ENCODE assay signal across 18 cellular contexts in the genomic region with DNA sequence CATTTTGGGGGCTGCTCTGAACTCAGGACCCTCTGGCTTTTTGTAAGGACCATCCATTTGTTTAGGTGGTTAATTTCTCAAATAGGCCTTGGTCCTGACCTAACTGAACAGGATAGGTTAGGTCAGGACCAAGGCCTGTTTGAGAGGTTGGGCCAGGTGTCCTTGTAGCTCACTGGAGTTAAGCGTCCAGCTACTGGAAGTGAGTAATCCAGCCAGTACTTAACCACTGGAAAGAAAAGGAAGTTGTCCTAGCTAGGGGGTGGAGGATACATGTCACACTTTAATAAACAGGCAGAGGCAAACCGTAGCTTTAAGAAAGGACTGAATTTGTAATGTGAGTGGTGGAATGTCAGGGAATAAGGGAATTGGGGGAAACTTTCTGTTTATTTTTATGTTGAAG.
A peak's percentile ranks its signal among the peaks of the same experiment; 100 is the strongest.
DNase-seq lines count a peak whose midpoint lies in the region; FAIRE-seq and TF ChIP-seq lines count a peak whose summit lies in the region.
"Had no signal": no experiment of that assay in that cellular context is flagged by ENCODE, and none has a peak within 500 bp of the region (broad histone marks: within the 10 kb centered on the region; RNA-seq: fewer than 3 reads in every experiment).

No MANE protein-coding gene starts in this region.

- CTCF ChIA-PET in mammary epithelial cell (lab: Charles Lee; ENCODE audit: low non-redundant PET), result no interaction called here

- peak; percentile 78 for FAIRE-seq in keratinocyte (lab: Jason Lieb, UNC)

- H3K9me2 ChIP-seq in Karpas-422 (replicated peaks; ENCODE audit: insufficient read depth, low read length), result no peaks in the 10 kb centered on the region

- intact Hi-C loops in mammary epithelial cell (cut with micrococcal nuclease), result no loop called here
- intact Hi-C loops in CD14-positive monocyte (cut with micrococcal nuclease), result no loop called here
- intact Hi-C loops in tibial artery (cut with DNase I; ENCODE audit: low total_unique reads), result no loop called here

- H3K4me3 Mint-ChIP-seq in CD14-positive monocyte, result no peak overlapping the region
- H3K4me3 Mint-ChIP-seq: activated naive CD8-positive, alpha-beta T cell treated with anti-CD3 and anti-CD28 coated beads, Interleukin-2, amount 10 ng/mL, durations not matched to agents 7 days and 5 days; dendritic cell treated with granulocyte-macrophage colony-stimulating factor and Interleukin-4, amounts not matched to agents 40 ng/mL and 50 ng/mL, for 4 days had no signal

- H3K9me1 ChIP-seq in keratinocyte (ENCODE audit: control insufficient read depth, extremely low read depth, insufficient read depth, low read length), result no peaks in the 10 kb centered on the region

- H3K27ac ChIP-seq in mammary epithelial cell (ENCODE audit: insufficient read depth, low read depth, low read length) (no peak overlapping the region), keratinocyte (ENCODE audit: control insufficient read depth, insufficient read depth, low read length) (no peak overlapping the region), tibial artery (no peak overlapping the region), Karpas-422 (ENCODE audit: low read length) (no peak overlapping the region)
- H3K27ac ChIP-seq: psoas muscle, tibial nerve had no signal

- H3K4me3 ChIP-seq in mammary epithelial cell (replicated peaks in 1 of 3; ENCODE audit: insufficient read depth in 1 of 3, low read depth in 2 of 3, low read length in 3 of 3) (no peak overlapping the region), keratinocyte (ENCODE audit: control insufficient read depth in 2 of 3, extremely low read depth in 1 of 3, insufficient read depth in 2 of 3, low read depth in 1 of 3, low read length in 3 of 3) (no peak overlapping the region), tibial artery (no peak overlapping the region), Karpas-422 (ENCODE audit: low read length) (no peak overlapping the region)
- H3K4me3 ChIP-seq: psoas muscle, tibial nerve had no signal

- no peak overlapping the region for H3K9ac ChIP-seq in mammary epithelial cell (ENCODE audit: insufficient read depth, low read length)
- H3K9ac ChIP-seq in keratinocyte (ENCODE audit: control insufficient read depth, extremely low read depth, insufficient read depth, low read length), result no peak overlapping the region
- H3K9ac ChIP-seq in Karpas-422 (ENCODE audit: low read length), result no peak overlapping the region

- H3K4me2 ChIP-seq in mammary epithelial cell (ENCODE audit: insufficient read depth, low read depth, low read length) (no peak overlapping the region), keratinocyte (ENCODE audit: control insufficient read depth, extremely low read depth, insufficient read depth, low read depth, low read length) (no peak overlapping the region), Karpas-422 (ENCODE audit: low read depth, low read length, poor library complexity, severe bottlenecking) (no peak overlapping the region)

- H3K79me2 ChIP-seq in mammary epithelial cell (ENCODE audit: insufficient read depth, low read length) (no peaks in the 10 kb centered on the region), keratinocyte (ENCODE audit: control insufficient read depth, insufficient read depth, low read length) (no peaks in the 10 kb centered on the region), Karpas-422 (ENCODE audit: low read length) (no peaks in the 10 kb centered on the region)

- H4K20me1 ChIP-seq in mammary epithelial cell (ENCODE audit: insufficient read depth, low read length) (no peaks in the 10 kb centered on the region), keratinocyte (ENCODE audit: control insufficient read depth, extremely low read depth, insufficient read depth, low read length) (no peaks in the 10 kb centered on the region), Karpas-422 (ENCODE audit: insufficient read depth, low read depth, low read length) (no peaks in the 10 kb centered on the region)

- peaks cover 0 to 4% (median 0%) of the 10 kb centered on the region in 7 donors for H3K9me3 Mint-ChIP-seq in CD14-positive monocyte
- H3K9me3 Mint-ChIP-seq: activated naive CD8-positive, alpha-beta T cell treated with anti-CD3 and anti-CD28 coated beads, Interleukin-2, amount 10 ng/mL, durations not matched to agents 7 days and 5 days; dendritic cell treated with granulocyte-macrophage colony-stimulating factor and Interleukin-4, amounts not matched to agents 40 ng/mL and 50 ng/mL, for 4 days had no signal

- dilution Hi-C loops in mammary epithelial cell (cut with HindIII; ENCODE audit: low sequenced_read_pairs), result no loop called here
- dilution Hi-C loops in keratinocyte (cut with MboI; ENCODE audit: extremely low pct_ligation_motif_present, low sequenced_read_pairs), result no loop called here

- 63% methylated on average over 2 of the region's 2 CpGs for WGBS in mammary epithelial cell (ENCODE audit: low coverage, missing lambda C conversion rate)

- H3K4me1 Mint-ChIP-seq in CD14-positive monocyte, result no peaks in the 10 kb centered on the region
- H3K4me1 Mint-ChIP-seq: activated naive CD8-positive, alpha-beta T cell treated with anti-CD3 and anti-CD28 coated beads, Interleukin-2, amount 10 ng/mL, durations not matched to agents 7 days and 5 days had no signal

- no TSS peak for BruUV-seq in mammary epithelial cell (replicated peaks; lab: Mats Ljungman, UMichigan)

- no peak overlapping the region for H3K27ac Mint-ChIP-seq in CD14-positive monocyte
- H3K27ac Mint-ChIP-seq: activated naive CD8-positive, alpha-beta T cell treated with anti-CD3 and anti-CD28 coated beads, Interleukin-2, amount 10 ng/mL, durations not matched to agents 7 days and 5 days; dendritic cell treated with granulocyte-macrophage colony-stimulating factor and Interleukin-4, amounts not matched to agents 40 ng/mL and 50 ng/mL, for 4 days had no signal

- TF ChIP-seq CTCF in mammary epithelial cell (conservative IDR thresholded peaks at IDR 0.05 in 1 of 2, IDR thresholded peaks at IDR 0.05 in 1 of 2; ENCODE audit: extremely low read depth in 1 of 2, insufficient read depth in 1 of 2, low read depth in 1 of 2, low read length in 2 of 2) (no peak), keratinocyte (optimal IDR thresholded peaks at IDR 0.05 in 1 of 3, IDR thresholded peaks at IDR 0.05 in 1 of 3, conservative IDR thresholded peaks at IDR 0.05 in 1 of 3; ENCODE audit: extremely low read depth in 1 of 3, insufficient read depth in 2 of 3, low read length in 3 of 3) (no peak), CD14-positive monocyte (IDR thresholded peaks at IDR 0.05) (no peak), tibial artery (IDR thresholded peaks at IDR 0.05) (no peak)

- H3K36me3 ChIP-seq in mammary epithelial cell (ENCODE audit: insufficient read depth, low read length), result no peaks in the 10 kb centered on the region
- H3K36me3 ChIP-seq in keratinocyte (ENCODE audit: control insufficient read depth in 2 of 2, extremely low read depth in 1 of 2, insufficient read depth in 2 of 2, low read length in 2 of 2), result no peaks in the 10 kb centered on the region
- H3K36me3 ChIP-seq in tibial artery, result no peaks in the 10 kb centered on the region
- no peaks in the 10 kb centered on the region for H3K36me3 ChIP-seq in Karpas-422 (ENCODE audit: insufficient read depth, low read length)
- H3K36me3 ChIP-seq: tibial nerve had no signal

- H3K27me3 ChIP-seq in mammary epithelial cell (ENCODE audit: insufficient read depth, low read length), result no peaks in the 10 kb centered on the region
- no peaks in the 10 kb centered on the region for H3K27me3 ChIP-seq in keratinocyte (ENCODE audit: control insufficient read depth, extremely low read depth, insufficient read depth, low read length)
- no peaks in the 10 kb centered on the region for H3K27me3 ChIP-seq in tibial artery
- H3K27me3 ChIP-seq in Karpas-422 (ENCODE audit: low read length), result no peaks in the 10 kb centered on the region
- H3K27me3 ChIP-seq: tibial nerve had no signal

- no peaks in the 10 kb centered on the region for H3K36me3 Mint-ChIP-seq in CD14-positive monocyte
- H3K36me3 Mint-ChIP-seq: activated naive CD8-positive, alpha-beta T cell treated with anti-CD3 and anti-CD28 coated beads, Interleukin-2, amount 10 ng/mL, durations not matched to agents 7 days and 5 days had no signal

- DNase-seq in Daoy (ENCODE audit: low read depth), result peak; percentile 43
- peak; percentile 94 for DNase-seq in LHCN-M2 (ENCODE audit: low read depth)
- DNase-seq in mammary epithelial cell, result peak; percentile 46
- DNase-seq in keratinocyte (ENCODE audit: low read depth, low spot score), result no peak
- DNase-seq in CD14-positive monocyte (ENCODE audit: low spot score), result no peak
- DNase-seq in tibial artery, result no peak
- no peak for DNase-seq in Karpas-422
- DNase-seq in activated gamma-delta T cell (lab: John Stamatoyannopoulos, UW), result no peak
- DNase-seq: activated naive CD8-positive, alpha-beta T cell treated with anti-CD3 and anti-CD28 coated beads, Interleukin-2, amount 10 ng/mL, durations not matched to agents 7 days and 5 days; DMS79; left colon; NCI-H1092; NCI-H226; psoas muscle; stimulated activated CD4-positive, alpha-beta T cell treated with anti-CD3 and anti-CD28 coated beads, Interleukin-1b, Interleukin-23, amount 100 ng/mL, for 48 hours; SW 1271 had no signal

- H2AFZ ChIP-seq in mammary epithelial cell (ENCODE audit: low read depth, low read length), result peak overlapping the region; percentile 22
- H2AFZ ChIP-seq in keratinocyte (ENCODE audit: control insufficient read depth, low read length), result no peak overlapping the region
- H2AFZ ChIP-seq in Karpas-422 (ENCODE audit: low read length), result no peak overlapping the region

- in situ Hi-C loops in mammary epithelial cell (cut with MboI; ENCODE audit: low sequenced_read_pairs in 2 of 2), result no loop called here

- H3K27me3 Mint-ChIP-seq in CD14-positive monocyte (ENCODE audit: low read depth in 3 of 3), result peaks cover 0 to 3% (median 3%) of the 10 kb centered on the region in 3 donors
- H3K27me3 Mint-ChIP-seq: dendritic cell treated with granulocyte-macrophage colony-stimulating factor and Interleukin-4, amounts not matched to agents 40 ng/mL and 50 ng/mL, for 4 days had no signal

- no peaks in the 10 kb centered on the region for H3K9me3 ChIP-seq in mammary epithelial cell (replicated peaks; ENCODE audit: insufficient read depth, low read length)
- H3K9me3 ChIP-seq in keratinocyte (ENCODE audit: control insufficient read depth, low read depth, low read length), result no peaks in the 10 kb centered on the region
- no peaks in the 10 kb centered on the region for H3K9me3 ChIP-seq in tibial artery
- no peaks in the 10 kb centered on the region for H3K9me3 ChIP-seq in Karpas-422 (ENCODE audit: low read length)
- H3K9me3 ChIP-seq: psoas muscle, tibial nerve had no signal

- H3K4me1 ChIP-seq in mammary epithelial cell (ENCODE audit: insufficient read depth, low read length) (peaks cover 41% of the 10 kb centered on the region), keratinocyte (ENCODE audit: control insufficient read depth, extremely low read depth, insufficient read depth, low read length) (peaks cover 21% of the 10 kb centered on the region), tibial artery (peaks cover 0 to 35% (median 10%) of the 10 kb centered on the region in 4 donors), Karpas-422 (ENCODE audit: low read length) (peaks cover 16% of the 10 kb centered on the region)
- H3K4me1 ChIP-seq: psoas muscle, tibial nerve had no signal

Comparison
In these comparisons a context has a peak if more than half of its experiments do, and no peak if none do; other contexts are left out.
1. DNase-seq: peak in Daoy (single experiment), LHCN-M2 (single experiment) and mammary epithelial cell (single experiment); none in keratinocyte (single experiment), CD14-positive monocyte (single experiment), tibial artery (0 of 2), Karpas-422 (single experiment) and activated gamma-delta T cell (single experiment).